ENCODE assay signal across 18 cellular contexts in the genomic region with DNA sequence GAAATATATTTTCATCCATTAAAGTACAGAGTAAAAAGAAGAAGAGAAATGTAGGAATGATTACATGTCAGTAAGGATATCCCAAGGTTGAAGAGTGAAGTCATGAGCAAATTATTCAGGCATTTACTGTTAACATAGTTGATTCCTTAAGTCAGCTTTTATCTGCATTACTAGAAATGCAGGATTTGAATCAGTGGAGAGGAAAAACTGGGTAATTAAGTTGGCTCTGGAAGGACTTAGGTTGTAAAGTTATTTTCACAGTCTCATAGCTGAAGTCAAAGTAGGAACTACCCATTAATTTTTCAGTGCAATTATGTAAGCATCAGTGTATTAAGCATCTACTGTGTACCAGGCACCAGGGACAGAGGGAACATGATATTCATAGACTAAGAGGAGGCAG. TPM values are rescaled to one million over a fixed set of nuclear protein-coding genes. Genes with fewer than 3 reads are reported as not detected.
A peak's percentile ranks its signal among the peaks of the same experiment; 100 is the strongest.
DNase-seq lines count a peak whose midpoint lies in the region; TF ChIP-seq lines count a peak whose summit lies in the region.
"Had no signal": no experiment of that assay in that cellular context is flagged by ENCODE, and none has a peak within 500 bp of the region (broad histone marks: within the 10 kb centered on the region; RNA-seq: fewer than 3 reads in every experiment).

No MANE protein-coding gene starts in this region.

- no peak overlapping the region for H4K8ac ChIP-seq in mesenchymal stem cell (ENCODE audit: low read length)

- no peak overlapping the region for H2AFZ ChIP-seq in GM23248
- H2AFZ ChIP-seq in mesenchymal stem cell (ENCODE audit: low read depth, low read length): no peak overlapping the region

- H3K9me3 Mint-ChIP-seq in Caco-2 (ENCODE audit: unreplicated experiment): no peaks in the 10 kb centered on the region
- H3K9me3 Mint-ChIP-seq: endodermal cell; T-helper 2 cell treated with Interferon-gamma antibody and Interleukin-4, amounts not matched to agents 5 μg/mL and 100 μg/mL, for 36 hours had no signal

- H3K9ac ChIP-seq in GM23248 (no peak overlapping the region; the same call in 1 of the 2 replicates), mesenchymal stem cell (ENCODE audit: low read length) (peak overlapping the region; percentile 6)
- H3K9ac ChIP-seq: BLaER1 treated with 17β-estradiol and CSF1 and Interleukin-3, amounts not matched to agents 10 nM and 100 nM had no signal

- no peaks in the 10 kb centered on the region for H3K9me3 ChIP-seq in GM23248 (ENCODE audit: low read depth)
- no peaks in the 10 kb centered on the region for H3K9me3 ChIP-seq in mesenchymal stem cell (ENCODE audit: control insufficient read depth, low read length)
- H3K9me3 ChIP-seq in Caco-2: no peaks in the 10 kb centered on the region
- H3K9me3 ChIP-seq: BLaER1 treated with 17β-estradiol and CSF1 and Interleukin-3, amounts not matched to agents 10 nM and 100 nM; gastrocnemius medialis had no signal

- H3K9me2 ChIP-seq in GM23248 (ENCODE audit: insufficient read depth): no peaks in the 10 kb centered on the region

- H3K4me3 ChIP-seq in GM23248: no peak overlapping the region
- H3K4me3 ChIP-seq in astrocyte of the spinal cord (ENCODE audit: low read depth, low read length): no peak overlapping the region
- H3K4me3 ChIP-seq in mesenchymal stem cell (ENCODE audit: insufficient read depth in 1 of 2, low read depth in 1 of 2, low read length in 2 of 2): no peak overlapping the region
- H3K4me3 ChIP-seq in Caco-2 (ENCODE audit: low read depth, low read length): no peak overlapping the region
- H3K4me3 ChIP-seq: BLaER1 treated with 17β-estradiol and CSF1 and Interleukin-3, amounts not matched to agents 10 nM and 100 nM; gastrocnemius medialis; skin epidermis had no signal

- H2BK120ac ChIP-seq in mesenchymal stem cell (ENCODE audit: low read depth, low read length): no peak overlapping the region

- H3F3A ChIP-seq in GM23248 (ENCODE audit: insufficient read depth): peaks cover 26% of the 10 kb centered on the region

- H3K23ac ChIP-seq in mesenchymal stem cell (ENCODE audit: low read length in 2 of 2): no peak overlapping the region

- intact Hi-C loops in Caco-2 (cut with micrococcal nuclease; ENCODE audit: unreplicated experiment): no loop called here

- no TSS peak for BruUV-seq in Caco-2 (replicated peaks; lab: Mats Ljungman, UMichigan)

- H3K4me2 ChIP-seq in GM23248 (ENCODE audit: unreplicated experiment): peak overlapping the region; percentile 25
- H3K4me2 ChIP-seq in mesenchymal stem cell (ENCODE audit: low read length, poor library complexity, severe bottlenecking): no peak overlapping the region
- H3K4me2 ChIP-seq: BLaER1 treated with 17β-estradiol and CSF1 and Interleukin-3, amounts not matched to agents 10 nM and 100 nM had no signal

- H3K4me1 Mint-ChIP-seq in Caco-2 (ENCODE audit: low read depth, unreplicated experiment): peaks cover 9% of the 10 kb centered on the region

- H3K4me3 Mint-ChIP-seq in Caco-2 (ENCODE audit: unreplicated experiment): no peak overlapping the region
- H3K4me3 Mint-ChIP-seq: endodermal cell; T-helper 2 cell treated with Interferon-gamma antibody and Interleukin-4, amounts not matched to agents 5 μg/mL and 100 μg/mL, for 36 hours had no signal

- no peak overlapping the region for H3K18ac ChIP-seq in mesenchymal stem cell (ENCODE audit: low read depth in 1 of 2, low read length in 2 of 2)

- no peak overlapping the region for H2AK5ac ChIP-seq in mesenchymal stem cell (ENCODE audit: low read length, severe bottlenecking)

- peaks cover 14% of the 10 kb centered on the region for H3K4me1 ChIP-seq in GM23248 (ENCODE audit: insufficient read depth)
- peaks cover 3% of the 10 kb centered on the region for H3K4me1 ChIP-seq in mesenchymal stem cell (ENCODE audit: control insufficient read depth, insufficient read depth, low read depth, low read length)
- no peaks in the 10 kb centered on the region for H3K4me1 ChIP-seq in Caco-2

- 0 out of 2 replicates have a peak, but pooled peaks cover 8% of the 10 kb centered on the region for H4K20me1 ChIP-seq in GM23248 (ENCODE audit: insufficient read depth)

- peaks cover 47% of the 10 kb centered on the region for H3K36me3 Mint-ChIP-seq in Caco-2 (ENCODE audit: insufficient read depth, unreplicated experiment)

- peaks cover 3% of the 10 kb centered on the region for H3K79me1 ChIP-seq in mesenchymal stem cell (replicated peaks; ENCODE audit: low read length, poor library complexity, severe bottlenecking)

- no peak overlapping the region for H3K4ac ChIP-seq in mesenchymal stem cell (ENCODE audit: low read depth in 1 of 2, low read length in 2 of 2)

- H4K91ac ChIP-seq in mesenchymal stem cell (ENCODE audit: low read length): no peak overlapping the region

- H2BK15ac ChIP-seq in mesenchymal stem cell (ENCODE audit: low read depth, poor library complexity, severe bottlenecking): no peak overlapping the region

- H2BK12ac ChIP-seq in mesenchymal stem cell (ENCODE audit: low read length in 2 of 2): no peak overlapping the region

- CTCF ChIA-PET in HEK293T (lab: Yijun Ruan, JAX) (no interaction called here), Caco-2 (lab: Charles Lee) (no interaction called here)

- H3K79me2 ChIP-seq in GM23248 (ENCODE audit: insufficient read depth): peaks cover 100% of the 10 kb centered on the region

- H2BK5ac ChIP-seq in mesenchymal stem cell (ENCODE audit: low read depth, low read length, poor library complexity, severe bottlenecking): no peak overlapping the region

- POLR2A ChIA-PET in HEK293T (lab: Yijun Ruan, JAX) (no interaction called here), Caco-2 (lab: Charles Lee) (no interaction called here)

- no peaks in the 10 kb centered on the region for H3K27me3 Mint-ChIP-seq in Caco-2 (ENCODE audit: insufficient read depth, unreplicated experiment)

- peaks cover 25% of the 10 kb centered on the region for H3K36me3 ChIP-seq in GM23248 (ENCODE audit: low read depth)
- H3K36me3 ChIP-seq in mesenchymal stem cell (ENCODE audit: control insufficient read depth in 1 of 2, insufficient read depth in 2 of 2, low read depth in 1 of 2, low read length in 2 of 2): peaks cover 14 to 64% of the 10 kb centered on the region in 2 experiments
- H3K36me3 ChIP-seq in Caco-2 (ENCODE audit: control insufficient read depth, insufficient read depth, low read length): no peaks in the 10 kb centered on the region; the same call in 1 of the 2 replicates

- no peak overlapping the region for H3K14ac ChIP-seq in mesenchymal stem cell (ENCODE audit: low read length in 2 of 2)

- TF ChIP-seq CTCF in astrocyte of the spinal cord (IDR thresholded peaks at IDR 0.05; ENCODE audit: low read depth, low read length): no peak
- TF ChIP-seq CTCF in Caco-2 (IDR thresholded peaks at IDR 0.05; ENCODE audit: insufficient read depth in 1 of 2, low read depth in 1 of 2, low read length in 1 of 2, severe bottlenecking in 1 of 2, unreplicated experiment in 1 of 2): no peak

- H3K27me3 ChIP-seq in GM23248 (replicated peaks; ENCODE audit: insufficient read depth) (no peaks in the 10 kb centered on the region), mesenchymal stem cell (ENCODE audit: control insufficient read depth in 1 of 2, insufficient read depth in 1 of 2, low read length in 2 of 2) (no peaks in the 10 kb centered on the region), Caco-2 (replicated peaks; ENCODE audit: control insufficient read depth, insufficient read depth, low read length) (no peaks in the 10 kb centered on the region)
- H3K27me3 ChIP-seq: BLaER1 treated with 17β-estradiol and CSF1 and Interleukin-3, amounts not matched to agents 10 nM and 100 nM; gastrocnemius medialis had no signal

- H3K27ac ChIP-seq in GM23248 (peak overlapping the region; percentile 29), mesenchymal stem cell (ENCODE audit: low read length, poor library complexity, severe bottlenecking) (peak overlapping the region; percentile 74)
- H3K27ac ChIP-seq: BLaER1 treated with 17β-estradiol and CSF1 and Interleukin-3, amounts not matched to agents 10 nM and 100 nM; skin epidermis had no signal

- peak; percentile 29 for DNase-seq in AG08396 (ENCODE audit: low spot score)
- peak; percentile 54 for DNase-seq in GM23248
- peak; percentile 26 for DNase-seq in astrocyte of the spinal cord (ENCODE audit: low read depth, low spot score)
- DNase-seq in mesenchymal stem cell: peak; percentile 27
- no peak for DNase-seq in HEK293T (ENCODE audit: extremely low spot score)
- no peak for DNase-seq in Caco-2
- no peak for DNase-seq in activated CD8-positive, alpha-beta memory T cell treated with anti-CD3 and anti-CD28 coated beads for 24 hours
- DNase-seq in NCI-H2227 (lab: John Stamatoyannopoulos, UW; ENCODE audit: unreplicated experiment): no peak
- DNase-seq: activated CD4-positive, alpha-beta T cell treated with anti-CD3 and anti-CD28 coated beads for 4 hours; endodermal cell; gastrocnemius medialis; NCI-H1092 treated with DMSO at 0.1 percent for 48 hours; NCI-H2171 treated with DMSO at 0.1 percent for 48 hours; Right ventricle myocardium superior; stimulated activated naive CD4-positive, alpha-beta T cell treated with Interleukin-2 at 50 U/mL for 16 hours had no signal

- no peak overlapping the region for H3K27ac Mint-ChIP-seq in Caco-2 (ENCODE audit: unreplicated experiment)
- H3K27ac Mint-ChIP-seq: T-helper 2 cell treated with Interferon-gamma antibody and Interleukin-4, amounts not matched to agents 5 μg/mL and 100 μg/mL, for 36 hours had no signal

- in situ Hi-C loops in GM23248 (cut with MboI): no loop called here
- in situ Hi-C loops in astrocyte of the spinal cord (cut with HindIII; ENCODE audit: low sequenced_read_pairs): no loop called here

TF ChIP-seq in HEK293T, 16 proteins besides CTCF, POLR2A, EP300 and RAD21 (continues in another document):
- no peak for TF ChIP-seq BHLHE40 (IDR thresholded peaks at IDR 0.05; ENCODE audit: borderline replicate concordance)
- no peak for TF ChIP-seq NFRKB (IDR thresholded peaks at IDR 0.05)
- TF ChIP-seq FOXM1 (IDR thresholded peaks at IDR 0.05; ENCODE audit: borderline replicate concordance): no peak
- no peak for TF ChIP-seq ELF4 (IDR thresholded peaks at IDR 0.05)
- no peak for TF ChIP-seq SUZ12 (IDR thresholded peaks at IDR 0.05)
- TF ChIP-seq ZNF384 (IDR thresholded peaks at IDR 0.05): no peak
- TF ChIP-seq ARNT (IDR thresholded peaks at IDR 0.05): no peak

RNA-seq across cellular contexts. Expression of a gene that starts 7.8 kb away (rescaled TPM):
- total RNA-seq in GM23248 (2014; rRNA removed; shearing (Covaris generic)): 46.2 and 66.4 TPM in 2 replicates
- polyA plus RNA-seq in GM23248 (2016; fragmentation: Nextera tagmentation; extraction: Ambion mirVana): 162 and 163 TPM in 2 replicates
- polyA plus RNA-seq in mesenchymal stem cell (2013, experiment 1 of 2): 64.7 TPM
- polyA plus RNA-seq in mesenchymal stem cell (2013, experiment 2 of 2): 67.5 TPM
- total RNA-seq in Caco-2 (2022): 77.5 and 81.5 TPM in 2 replicates

RNA-seq across cellular contexts. Expression of a gene that starts 27.3 kb away (rescaled TPM):
- total RNA-seq in GM23248 (2014; rRNA removed; shearing (Covaris generic)): 24.2 and 33.9 TPM in 2 replicates
- polyA plus RNA-seq in GM23248 (2016; fragmentation: Nextera tagmentation; extraction: Ambion mirVana): 16.6 and 16.9 TPM in 2 replicates
- 13.4 TPM for polyA plus RNA-seq in mesenchymal stem cell (2013, experiment 1 of 2)
- 14.1 TPM for polyA plus RNA-seq in mesenchymal stem cell (2013, experiment 2 of 2)
- total RNA-seq in Caco-2 (2022): 27.0 and 30.6 TPM in 2 replicates

RNA-seq across cellular contexts. Expression of a gene that starts 27.4 kb away (rescaled TPM):
- total RNA-seq in GM23248 (2014; rRNA removed; shearing (Covaris generic)): not detected in 2 replicates
- not detected in 2 replicates for polyA plus RNA-seq in GM23248 (2016; fragmentation: Nextera tagmentation; extraction: Ambion mirVana)
- polyA plus RNA-seq in mesenchymal stem cell (2013, experiment 1 of 2): 0.03 TPM
- polyA plus RNA-seq in mesenchymal stem cell (2013, experiment 2 of 2): 0.12 TPM
- total RNA-seq in Caco-2 (2022): not detected in 2 replicates

Comparison
In these comparisons a context has a peak if more than half of its experiments do, and no peak if none do; other contexts are left out.
1. DNase-seq: peak in AG08396 (single experiment), GM23248 (single experiment), astrocyte of the spinal cord (single experiment) and mesenchymal stem cell (single experiment); none in HEK293T (single experiment), Caco-2 (0 of 2), activated CD8-positive, alpha-beta memory T cell treated with anti-CD3 and anti-CD28 coated beads for 24 hours (single experiment) and NCI-H2227 (single experiment).